23 cellular contexts compared by ENCODE assay signal in the genomic region with DNA sequence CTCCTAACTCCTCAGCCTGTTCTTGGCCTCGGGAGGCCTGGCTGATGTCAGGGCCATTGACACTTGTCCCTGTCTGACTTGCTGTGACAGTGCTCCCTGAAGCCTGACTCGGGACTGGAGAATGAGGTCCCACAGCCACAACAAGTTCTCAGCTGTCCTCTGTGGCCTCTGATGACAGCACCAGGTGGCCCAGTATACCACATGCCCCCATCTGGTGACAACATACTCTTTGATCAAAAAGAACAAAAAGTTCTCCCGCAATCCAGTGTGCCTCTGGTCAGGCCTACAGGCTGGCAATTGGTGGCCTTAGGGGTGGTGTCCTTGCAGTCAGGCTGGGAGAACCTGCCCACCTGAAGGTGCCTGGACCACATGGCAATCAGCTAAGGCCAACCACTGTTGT.
"Had no signal": no experiment of that assay in that cellular context is flagged by ENCODE, and none has a peak within 500 bp of the region (broad histone marks: within the 10 kb centered on the region; RNA-seq: fewer than 3 reads in every experiment).

No MANE protein-coding gene starts in this region.

- H3K4me1 ChIP-seq: SJCRH30 had no signal

- H3K27ac ChIP-seq: Peyer's patch, RWPE1, SJCRH30 had no signal

- H3K27me3 ChIP-seq: Peyer's patch, SJCRH30 had no signal

- H3K27ac Mint-ChIP-seq: activated CD4-positive, alpha-beta memory T cell treated with anti-CD3 and anti-CD28 coated beads for 36 hours; activated CD4-positive, alpha-beta T cell treated with anti-CD3 and anti-CD28 coated beads, Interleukin-2, amount 10 ng/mL, durations not matched to agents 24 days and 14 days; activated naive CD8-positive, alpha-beta T cell; brain; WTC11 had no signal

- H3K9me3 Mint-ChIP-seq: activated CD4-positive, alpha-beta memory T cell treated with anti-CD3 and anti-CD28 coated beads for 36 hours; activated CD4-positive, alpha-beta T cell treated with anti-CD3 and anti-CD28 coated beads, Interleukin-2, amount 10 ng/mL, durations not matched to agents 24 days and 14 days; activated T-cell treated with anti-CD3 and anti-CD28 coated beads, Interleukin-2, amount 50 U/mL, for 4 hours; central memory CD8-positive, alpha-beta T cell had no signal

- H3K9me3 ChIP-seq: Peyer's patch, SJCRH30, SK-N-SH had no signal

- ATAC-seq: activated T-cell treated with anti-CD3 and anti-CD28 coated beads, Interleukin-2, amount 50 U/mL, for 4 hours had no signal

- H3K9ac ChIP-seq: SK-N-SH had no signal

- H3K36me3 Mint-ChIP-seq: activated CD4-positive, alpha-beta memory T cell treated with anti-CD3 and anti-CD28 coated beads for 36 hours; activated naive CD8-positive, alpha-beta T cell; WTC11 had no signal

- H3K27me3 Mint-ChIP-seq: activated CD4-positive, alpha-beta memory T cell treated with anti-CD3 and anti-CD28 coated beads for 36 hours; activated naive CD8-positive, alpha-beta T cell had no signal

- H3K4me1 Mint-ChIP-seq: activated CD4-positive, alpha-beta T cell treated with anti-CD3 and anti-CD28 coated beads, Interleukin-2, amount 10 ng/mL, durations not matched to agents 24 days and 14 days; WTC11 had no signal

- H3K4me2 ChIP-seq: SK-N-SH had no signal

- H3K4me3 Mint-ChIP-seq: activated CD4-positive, alpha-beta memory T cell treated with anti-CD3 and anti-CD28 coated beads for 36 hours; activated CD4-positive, alpha-beta T cell treated with anti-CD3 and anti-CD28 coated beads, Interleukin-2, amount 10 ng/mL, durations not matched to agents 24 days and 14 days; activated naive CD8-positive, alpha-beta T cell; activated T-cell treated with anti-CD3 and anti-CD28 coated beads, Interleukin-2, amount 50 U/mL, for 4 hours; brain; central memory CD8-positive, alpha-beta T cell; WTC11 had no signal

- H3K4me3 ChIP-seq: Peyer's patch, SJCRH30 had no signal

- DNase-seq: activated CD4-positive, alpha-beta memory T cell treated with anti-CD3 and anti-CD28 coated beads for 36 hours; activated CD4-positive, alpha-beta T cell treated with anti-CD3 and anti-CD28 coated beads, Interleukin-2, amount 10 ng/mL, durations not matched to agents 24 days and 14 days; activated CD4-positive, CD25-positive, alpha-beta regulatory T cell treated with anti-CD3 and anti-CD28 coated beads, Interleukin-2, amount 50 U/mL, for 72 hours; activated CD8-positive, alpha-beta memory T cell treated with anti-CD3 and anti-CD28 coated beads for 24 hours; activated effector memory CD4-positive, alpha-beta T cell treated with anti-CD3 and anti-CD28 coated beads, Interleukin-2, amount 50 U/mL, for 16 hours; activated naive CD4-positive, alpha-beta T cell treated with Interleukin-2 at 50 U/mL for 16 hours; activated T-cell treated with anti-CD3 and anti-CD28 coated beads, Interleukin-2, amount 50 U/mL, for 4 hours; amygdala; MM.1S; NCI-H1105 treated with DMSO at 0.1 percent for 48 hours; NCI-H1436 treated with DMSO at 0.1 percent for 48 hours; NCI-H187; NCI-H2081; NCI-H524; Peyer's patch; Right ventricle myocardium superior; SJCRH30; SK-N-SH had no signal

- H3K36me3 ChIP-seq: Peyer's patch, SJCRH30 had no signal
